ENCODE assay signal across 21 cellular contexts in genomic region chr7:50778189-50778588, GRCh38.
"Had no signal": no experiment of that assay in that cellular context is flagged by ENCODE, and none has a peak within 500 bp of the region (broad histone marks: within the 10 kb centered on the region; RNA-seq: fewer than 3 reads in every experiment).

No MANE protein-coding gene starts in this region.

- DNase-seq: KBM-7, MV-4-11, NCI-H1048, NCI-H1105, NCI-H1417, NCI-H1436 treated with DMSO at 0.1 percent for 48 hours, NCI-H1694 treated with DMSO at 0.1 percent for 48 hours, NCI-H1930, NCI-H2081, NCI-H2171, NCI-H226, NCI-H446, NCI-H510A, NCI-H524 treated with DMSO at 0.1 percent for 48 hours, NCI-H774, Right ventricle myocardium superior, RPMI8226, SIG-M5 had no signal

- H3K4me1 ChIP-seq: SJSA1 had no signal

- H3K9me3 ChIP-seq: SJSA1 had no signal

- H3K27me3 ChIP-seq: SJSA1 had no signal

- H3K4me3 ChIP-seq: SJSA1, SK-N-MC had no signal

- H3K36me3 ChIP-seq: SJSA1 had no signal

- H3K27ac ChIP-seq: HL-60, SJSA1, SK-N-MC had no signal
